In genomic region chr20:33686008-33686983, GRCh38 we compare ENCODE assay signal across 8 cellular contexts. TPM values are rescaled to one million over a fixed set of nuclear protein-coding genes. Genes with fewer than 3 reads are reported as not detected.
DNase-seq lines count a peak whose midpoint lies in the region; ATAC-seq and TF ChIP-seq lines count a peak whose summit lies in the region.

TSS of gene E2F1 (minus strand) at chr20:33686385. CDS start at chr20:33686264, 121 bp downstream.

- H3K27ac ChIP-seq in adrenal gland (peak within 1 kb of the TSS in 3 of 5 donors; percentile 8 to 75 (median 47)), heart right ventricle (peak within 1 kb of the TSS in 8 of 10 donors; percentile 10 to 56 (median 36)), upper lobe of right lung (no peak within 1 kb of the TSS)

- H3K27me3 ChIP-seq in adrenal gland (no peaks in the 10 kb centered on the region), heart right ventricle (no peaks in the 10 kb centered on the region), upper lobe of right lung (no peaks in the 10 kb centered on the region)

- H3K4me1 ChIP-seq in adrenal gland (replicated peaks in 1 of 2) (peaks cover 25 to 39% of the 10 kb centered on the region in 2 donors), heart right ventricle (peaks cover 0 to 47% (median 20%) of the 10 kb centered on the region in 9 donors), upper lobe of right lung (peaks cover 18% of the 10 kb centered on the region)

- TF ChIP-seq CTCF in adrenal gland (IDR thresholded peaks at IDR 0.05) (peak; percentile 16 to 52 (median 40)), heart right ventricle (IDR thresholded peaks at IDR 0.05) (peak in 8 of 9 donors; percentile 35 to 72 (median 50)), progenitor cell of endocrine pancreas (IDR thresholded peaks at IDR 0.05; ENCODE audit: unreplicated experiment) (peak; percentile 53), upper lobe of right lung (IDR thresholded peaks at IDR 0.05) (peak; percentile 45)

- no peaks in the 10 kb centered on the region for H3K9me3 Mint-ChIP-seq in progenitor cell of endocrine pancreas (ENCODE audit: low read depth)

- 2 to 11% (median 6%) methylated on average over 17 to 114 of the region's 115 CpGs for whole genome bisulfite sequencing in adrenal gland, 4 donors
- WGBS in heart right ventricle, 2 donors = 2% methylated on average over 91 to 115 of the region's 115 CpGs

- ATAC-seq in HG02885 (IDR thresholded peaks at IDR 0.05; ENCODE audit: poor library complexity, unreplicated experiment) = peak; percentile 88
- peak; percentile 97 to 100 (median 99) for ATAC-seq in heart right ventricle
- ATAC-seq in upper lobe of right lung = peak; percentile 99

- peak; percentile 51 for TF ChIP-seq POLR2A in GM15510 (IDR thresholded peaks at IDR 0.05; ENCODE audit: borderline replicate concordance, extremely low read depth, insufficient read length)
- TF ChIP-seq POLR2A in adrenal gland (IDR thresholded peaks at IDR 0.05) = peak in 1 of 2 donors; percentile 53

- no peaks in the 10 kb centered on the region for H3K9me3 ChIP-seq in adrenal gland (replicated peaks in 1 of 3)
- H3K9me3 ChIP-seq in heart right ventricle = no peaks in the 10 kb centered on the region
- H3K9me3 ChIP-seq in upper lobe of right lung = no peaks in the 10 kb centered on the region

- H3K4me3 ChIP-seq in adrenal gland = peak within 1 kb of the TSS in 1 of 4 donors; percentile 49
- peak within 1 kb of the TSS in 8 of 10 donors; percentile 21 to 50 (median 40) for H3K4me3 ChIP-seq in heart right ventricle
- H3K4me3 ChIP-seq in upper lobe of right lung = peak within 1 kb of the TSS; percentile 35

- H3K36me3 Mint-ChIP-seq in progenitor cell of endocrine pancreas (ENCODE audit: insufficient read depth) = peaks cover 2% of the 10 kb centered on the region

- peak; percentile 76 for DNase-seq in NCI-H1694 (lab: John Stamatoyannopoulos, UW)
- peak; percentile 89 to 95 (median 92) for DNase-seq in T-helper 1 cell
- peak; percentile 95 to 98 (median 96) for DNase-seq in adrenal gland
- peak; percentile 95 to 97 for DNase-seq in heart right ventricle
- DNase-seq in progenitor cell of endocrine pancreas (ENCODE audit: low spot score, unreplicated experiment) = peak; percentile 100
- peak; percentile 98 for DNase-seq in upper lobe of right lung

- H3K4me3 Mint-ChIP-seq in progenitor cell of endocrine pancreas (ENCODE audit: low read depth) = peak within 1 kb of the TSS; percentile 77

- intact Hi-C loops in adrenal gland (cut with DNase I) (no loop called here), heart right ventricle (cut with DNase I) (loop anchor here in 1 of 10 donors (5.0 kb wide), 1 partner anchor 46 kb away; the partner anchor contains the start of gene ZNF341), upper lobe of right lung (cut with DNase I) (no loop called here)

- H3K4me1 Mint-ChIP-seq in progenitor cell of endocrine pancreas (ENCODE audit: low read depth) = peaks cover 17% of the 10 kb centered on the region

- H3K27me3 Mint-ChIP-seq in progenitor cell of endocrine pancreas = no peaks in the 10 kb centered on the region

- no peaks in the 10 kb centered on the region for H3K36me3 ChIP-seq in adrenal gland (replicated peaks in 1 of 2)
- no peaks in the 10 kb centered on the region for H3K36me3 ChIP-seq in heart right ventricle
- no peaks in the 10 kb centered on the region for H3K36me3 ChIP-seq in upper lobe of right lung

- peak within 1 kb of the TSS; percentile 80 for H3K27ac Mint-ChIP-seq in progenitor cell of endocrine pancreas

RNA-seq across cellular contexts. Expression of gene E2F1, which starts in this region (rescaled TPM):
- total RNA-seq in adrenal gland = 1 to 10 TPM; 3.0 to 8.3 (median 5.7) TPM
- 1 to 10 TPM; 4.6 to 6.8 (median 4.7) TPM for polyA plus RNA-seq in adrenal gland
- 1 to 10 TPM in 8 of 10 donors, under 1 TPM in 2; 0.44 to 3.4 (median 1.5) TPM for total RNA-seq in heart right ventricle
- under 1 TPM; 0.73 to 0.91 TPM for polyA plus RNA-seq in heart right ventricle
- total RNA-seq in progenitor cell of endocrine pancreas = 26.2 and 26.5 TPM in 2 replicates
- total RNA-seq in upper lobe of right lung = 2.4 TPM
